3 cellular contexts compared by ENCODE assay signal in genomic region chr7:123598657-123599056, GRCh38.
TF ChIP-seq lines count a peak whose summit lies in the region.

No MANE protein-coding gene starts in this region.

TF ChIP-seq in liver, 16 proteins besides CTCF, POLR2A, EP300 and RAD21:
- no peak for TF ChIP-seq HNF4G (IDR thresholded peaks at IDR 0.05)
- no peak for TF ChIP-seq NR2F2 (IDR thresholded peaks at IDR 0.05)
- TF ChIP-seq MAX (IDR thresholded peaks at IDR 0.05): peak; percentile 15
- peak; percentile 16 to 51 for TF ChIP-seq HNF4A (conservative IDR thresholded peaks at IDR 0.05)
- TF ChIP-seq FOXA1 (IDR thresholded peaks at IDR 0.05): peak; percentile 83
- peak; percentile 21 to 57 for TF ChIP-seq RXRA (IDR thresholded peaks at IDR 0.05)
- no peak for TF ChIP-seq EGR1 (IDR thresholded peaks at IDR 0.05; ENCODE audit: low read depth in 2 of 2)
- no peak for TF ChIP-seq TAF1 (conservative IDR thresholded peaks at IDR 0.05)
- no peak for TF ChIP-seq GABPA (IDR thresholded peaks at IDR 0.05 in 1 of 2, conservative IDR thresholded peaks at IDR 0.05 in 1 of 2)
- no peak for TF ChIP-seq SP1 (IDR thresholded peaks at IDR 0.05)
- TF ChIP-seq JUND (IDR thresholded peaks at IDR 0.05): peak; percentile 52 to 86
- TF ChIP-seq YY1 (IDR thresholded peaks at IDR 0.05): peak; percentile 41
- TF ChIP-seq, protein P1, sequence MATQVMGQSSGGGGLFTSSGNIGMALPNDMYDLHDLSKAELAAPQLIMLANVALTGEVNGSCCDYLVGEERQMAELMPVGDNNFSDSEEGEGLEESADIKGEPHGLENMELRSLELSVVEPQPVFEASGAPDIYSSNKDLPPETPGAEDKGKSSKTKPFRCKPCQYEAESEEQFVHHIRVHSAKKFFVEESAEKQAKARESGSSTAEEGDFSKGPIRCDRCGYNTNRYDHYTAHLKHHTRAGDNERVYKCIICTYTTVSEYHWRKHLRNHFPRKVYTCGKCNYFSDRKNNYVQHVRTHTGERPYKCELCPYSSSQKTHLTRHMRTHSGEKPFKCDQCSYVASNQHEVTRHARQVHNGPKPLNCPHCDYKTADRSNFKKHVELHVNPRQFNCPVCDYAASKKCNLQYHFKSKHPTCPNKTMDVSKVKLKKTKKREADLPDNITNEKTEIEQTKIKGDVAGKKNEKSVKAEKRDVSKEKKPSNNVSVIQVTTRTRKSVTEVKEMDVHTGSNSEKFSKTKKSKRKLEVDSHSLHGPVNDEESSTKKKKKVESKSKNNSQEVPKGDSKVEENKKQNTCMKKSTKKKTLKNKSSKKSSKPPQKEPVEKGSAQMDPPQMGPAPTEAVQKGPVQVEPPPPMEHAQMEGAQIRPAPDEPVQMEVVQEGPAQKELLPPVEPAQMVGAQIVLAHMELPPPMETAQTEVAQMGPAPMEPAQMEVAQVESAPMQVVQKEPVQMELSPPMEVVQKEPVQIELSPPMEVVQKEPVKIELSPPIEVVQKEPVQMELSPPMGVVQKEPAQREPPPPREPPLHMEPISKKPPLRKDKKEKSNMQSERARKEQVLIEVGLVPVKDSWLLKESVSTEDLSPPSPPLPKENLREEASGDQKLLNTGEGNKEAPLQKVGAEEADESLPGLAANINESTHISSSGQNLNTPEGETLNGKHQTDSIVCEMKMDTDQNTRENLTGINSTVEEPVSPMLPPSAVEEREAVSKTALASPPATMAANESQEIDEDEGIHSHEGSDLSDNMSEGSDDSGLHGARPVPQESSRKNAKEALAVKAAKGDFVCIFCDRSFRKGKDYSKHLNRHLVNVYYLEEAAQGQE (IDR thresholded peaks at IDR 0.05): peak; percentile 16
- peak; percentile 88 for TF ChIP-seq FOXA2 (IDR thresholded peaks at IDR 0.05)
- no peak for TF ChIP-seq ATF3 (IDR thresholded peaks at IDR 0.05)
- no peak for TF ChIP-seq ZBTB33 (IDR thresholded peaks at IDR 0.05)

TF ChIP-seq in HepG2, 621 proteins besides CTCF, POLR2A, EP300 and RAD21:
- TF ChIP-seq ZNF276 (CRISPR knock-in tag; IDR thresholded peaks at IDR 0.05; ENCODE audit: low read depth) (no peak), HOXA3 (CRISPR knock-in tag; IDR thresholded peaks at IDR 0.05) (no peak), ZNF33B (CRISPR knock-in tag; IDR thresholded peaks at IDR 0.05) (no peak), ZNF331 (CRISPR knock-in tag; IDR thresholded peaks at IDR 0.05) (no peak), TBX2 (CRISPR knock-in tag; IDR thresholded peaks at IDR 0.05; ENCODE audit: borderline replicate concordance) (no peak), ZNF670 (CRISPR knock-in tag; IDR thresholded peaks at IDR 0.05; ENCODE audit: borderline replicate concordance) (no peak), ZNF777 (CRISPR knock-in tag; IDR thresholded peaks at IDR 0.05) (no peak), ZNF576 (CRISPR knock-in tag; IDR thresholded peaks at IDR 0.05) (no peak), DR1 (CRISPR knock-in tag; IDR thresholded peaks at IDR 0.05) (no peak), SOX5 (CRISPR knock-in tag; IDR thresholded peaks at IDR 0.05; ENCODE audit: borderline replicate concordance) (no peak), POGZ (CRISPR knock-in tag; IDR thresholded peaks at IDR 0.05) (no peak), KLF13 (CRISPR knock-in tag; IDR thresholded peaks at IDR 0.05) (no peak)
- TF ChIP-seq, protein P2, sequence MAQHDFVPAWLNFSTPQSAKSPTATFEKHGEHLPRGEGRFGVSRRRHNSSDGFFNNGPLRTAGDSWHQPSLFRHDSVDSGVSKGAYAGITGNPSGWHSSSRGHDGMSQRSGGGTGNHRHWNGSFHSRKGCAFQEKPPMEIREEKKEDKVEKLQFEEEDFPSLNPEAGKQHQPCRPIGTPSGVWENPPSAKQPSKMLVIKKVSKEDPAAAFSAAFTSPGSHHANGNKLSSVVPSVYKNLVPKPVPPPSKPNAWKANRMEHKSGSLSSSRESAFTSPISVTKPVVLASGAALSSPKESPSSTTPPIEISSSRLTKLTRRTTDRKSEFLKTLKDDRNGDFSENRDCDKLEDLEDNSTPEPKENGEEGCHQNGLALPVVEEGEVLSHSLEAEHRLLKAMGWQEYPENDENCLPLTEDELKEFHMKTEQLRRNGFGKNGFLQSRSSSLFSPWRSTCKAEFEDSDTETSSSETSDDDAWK (CRISPR knock-in tag; IDR thresholded peaks at IDR 0.05): no peak
- TF ChIP-seq, protein P3, sequence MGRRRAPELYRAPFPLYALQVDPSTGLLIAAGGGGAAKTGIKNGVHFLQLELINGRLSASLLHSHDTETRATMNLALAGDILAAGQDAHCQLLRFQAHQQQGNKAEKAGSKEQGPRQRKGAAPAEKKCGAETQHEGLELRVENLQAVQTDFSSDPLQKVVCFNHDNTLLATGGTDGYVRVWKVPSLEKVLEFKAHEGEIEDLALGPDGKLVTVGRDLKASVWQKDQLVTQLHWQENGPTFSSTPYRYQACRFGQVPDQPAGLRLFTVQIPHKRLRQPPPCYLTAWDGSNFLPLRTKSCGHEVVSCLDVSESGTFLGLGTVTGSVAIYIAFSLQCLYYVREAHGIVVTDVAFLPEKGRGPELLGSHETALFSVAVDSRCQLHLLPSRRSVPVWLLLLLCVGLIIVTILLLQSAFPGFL (CRISPR knock-in tag; IDR thresholded peaks at IDR 0.05): no peak

TF ChIP-seq in K562, 482 proteins besides CTCF, POLR2A, EP300 and RAD21:
- no peak for TF ChIP-seq NRF1 (conservative IDR thresholded peaks at IDR 0.05 in 1 of 2, IDR thresholded peaks at IDR 0.05 in 1 of 2)
- TF ChIP-seq SIN3A (IDR thresholded peaks at IDR 0.05; ENCODE audit: borderline replicate concordance in 2 of 2, control insufficient read depth in 1 of 2, low read depth in 2 of 2, low read length in 2 of 2): no peak
- no peak for TF ChIP-seq SP2 (IDR thresholded peaks at IDR 0.05; ENCODE audit: extremely low read depth, low read depth, low read length, poor library complexity, severe bottlenecking)
